In genomic region chr7:130793855-130794618, GRCh38 we compare ENCODE assay signal across 12 cellular contexts.
DNase-seq lines count a peak whose midpoint lies in the region; ATAC-seq, FAIRE-seq and TF ChIP-seq lines count a peak whose summit lies in the region.
"Had no signal": no experiment of that assay in that cellular context is flagged by ENCODE, and none has a peak within 500 bp of the region (broad histone marks: within the 10 kb centered on the region; RNA-seq: fewer than 3 reads in every experiment).

No MANE protein-coding gene starts in this region.

- in situ Hi-C loops in HepG2 (cut with HindIII; ENCODE audit: extremely low pct_ligation_motif_present, low pct_unique_long_range_greater_than_20kb): no loop called here

- CTCF ChIA-PET in HepG2 (lab: Yijun Ruan, JAX; ENCODE audit: low intra/inter-chr PET ratio, low total read pairs): no interaction called here

- H3K9ac ChIP-seq in HepG2 (ENCODE audit: insufficient read depth, low read depth, low read length): no peak overlapping the region
- H3K9ac ChIP-seq: BLaER1 had no signal

- H3K9me3 ChIP-seq in HepG2 (ENCODE audit: low read length) (no peaks in the 10 kb centered on the region), right lobe of liver (no peaks in the 10 kb centered on the region)

- POLR2A ChIA-PET in HepG2 (lab: Yijun Ruan, JAX): no interaction called here

- DNase-seq in HepG2 (ENCODE audit: low spot score) (peak; percentile 18), right lobe of liver (no peak), amniotic stem cell (lab: John Stamatoyannopoulos, UW) (peak; percentile 1), inferior parietal cortex (ENCODE audit: extremely low spot score) (peak; percentile 35), germinal center (ENCODE audit: low spot score) (no peak), frontal cortex (ENCODE audit: low spot score in 2 of 2) (no peak), NCI-H2171 treated with DMSO at 0.1 percent for 48 hours (lab: John Stamatoyannopoulos, UW) (no peak)
- DNase-seq: cerebellar nuclear complex had no signal

- H3K27me3 ChIP-seq in HepG2 (ENCODE audit: control insufficient read depth in 1 of 2, insufficient read depth in 2 of 2, low read length in 2 of 2) (no peaks in the 10 kb centered on the region), right lobe of liver (no peaks in the 10 kb centered on the region)
- H3K27me3 ChIP-seq: BLaER1 had no signal

- H4K20me1 ChIP-seq in HepG2 (ENCODE audit: insufficient read depth, low read length): no peaks in the 10 kb centered on the region
- H4K20me1 ChIP-seq: BLaER1 had no signal

- 2% methylated on average over 9 of the region's 9 CpGs for WGBS in HepG2 (ENCODE audit: low lambda C conversion rate)
- 61% methylated on average over 9 of the region's 9 CpGs for WGBS in right lobe of liver (ENCODE audit: insufficient coverage, low coverage, low lambda C conversion rate, missing lambda C conversion rate)

- no TSS peak for BruUV-seq in HepG2 (replicated peaks; lab: Mats Ljungman, UMichigan)

- peak overlapping the region; percentile 59 for H2AFZ ChIP-seq in HepG2 (ENCODE audit: low read length)

- H3K79me2 ChIP-seq in HepG2 (ENCODE audit: insufficient read depth, low read length): no peaks in the 10 kb centered on the region

- ATAC-seq in HepG2: peak; percentile 98
- no peak for ATAC-seq in right lobe of liver
- ATAC-seq in HG03280 (IDR thresholded peaks at IDR 0.05; ENCODE audit: unreplicated experiment): no peak

- no peak overlapping the region for H3K27ac ChIP-seq in HepG2 (ENCODE audit: extremely low read length, insufficient read depth, low read length)
- no peak overlapping the region for H3K27ac ChIP-seq in right lobe of liver
- H3K27ac ChIP-seq: BLaER1 had no signal

- intact Hi-C loops in HepG2 (cut with micrococcal nuclease; ENCODE audit: unreplicated experiment): no loop called here
- intact Hi-C loops in right lobe of liver (cut with DNase I): no loop called here

- peak; percentile 55 for FAIRE-seq in HepG2 (lab: Jason Lieb, UNC)
- FAIRE-seq in frontal cortex (lab: Jason Lieb, UNC): no peak
- FAIRE-seq: GM19239, HTR-8/SVneo had no signal

- no peak for TF ChIP-seq EP300 in HepG2 (IDR thresholded peaks at IDR 0.05; ENCODE audit: low read depth in 2 of 2, low read length in 2 of 2)
- TF ChIP-seq EP300 in HepG2 (CRISPR knock-in tag; IDR thresholded peaks at IDR 0.05; ENCODE audit: borderline replicate concordance): no peak

- TF ChIP-seq POLR2A in HepG2 (IDR thresholded peaks at IDR 0.05; ENCODE audit: insufficient read depth in 1 of 2, low read depth in 2 of 2, low read length in 2 of 2) (no peak), right lobe of liver (IDR thresholded peaks at IDR 0.05) (no peak)

- H3K4me1 ChIP-seq in HepG2 (ENCODE audit: insufficient read depth, low read length): peaks cover 16% of the 10 kb centered on the region
- no peaks in the 10 kb centered on the region for H3K4me1 ChIP-seq in right lobe of liver

- H3K36me3 ChIP-seq in HepG2 (replicated peaks in 1 of 2; ENCODE audit: control insufficient read depth in 1 of 2, insufficient read depth in 2 of 2, low read length in 2 of 2) (no peaks in the 10 kb centered on the region), right lobe of liver (no peaks in the 10 kb centered on the region)
- H3K36me3 ChIP-seq: BLaER1 had no signal

- H3K4me3 ChIP-seq in HepG2 (replicated peaks in 1 of 3; ENCODE audit: insufficient read depth in 1 of 3, low read depth in 2 of 3, low read length in 3 of 3) (peak overlapping the region; percentile 45 to 53 (median 46); a peak in 5 of 6 replicates), right lobe of liver (no peak overlapping the region)
- H3K4me3 ChIP-seq: BLaER1 had no signal

- TF ChIP-seq RAD21 in HepG2 (CRISPR knock-in tag; IDR thresholded peaks at IDR 0.05): no peak

- H3K4me2 ChIP-seq in HepG2 (ENCODE audit: low read depth, low read length): peak overlapping the region; percentile 56
- H3K4me2 ChIP-seq: BLaER1 had no signal

- TF ChIP-seq CTCF in HepG2 (CRISPR knock-in tag; IDR thresholded peaks at IDR 0.05): peak; percentile 39
- no peak for TF ChIP-seq CTCF in right lobe of liver (IDR thresholded peaks at IDR 0.05)

TF ChIP-seq in HepG2, 621 proteins besides CTCF, POLR2A, EP300 and RAD21:
- no peak for TF ChIP-seq SOX6 (IDR thresholded peaks at IDR 0.05)
- TF ChIP-seq SOX6 (CRISPR knock-in tag; IDR thresholded peaks at IDR 0.05): peak; percentile 33; the same call in 1 of the 2 replicates
- TF ChIP-seq GATAD2A (CRISPR knock-in tag; IDR thresholded peaks at IDR 0.05): peak; percentile 27; the same call in 1 of the 2 replicates
- peak; percentile 70 for TF ChIP-seq CREB1 (IDR thresholded peaks at IDR 0.05)
- no peak for TF ChIP-seq CREB1 (CRISPR knock-in tag; IDR thresholded peaks at IDR 0.05)
- 0 out of 2 replicates have a peak, but pooled peaks have one; percentile 1 for TF ChIP-seq SAP130 (CRISPR knock-in tag; IDR thresholded peaks at IDR 0.05; ENCODE audit: low read depth)
- TF ChIP-seq ZNF337 (CRISPR knock-in tag; IDR thresholded peaks at IDR 0.05; ENCODE audit: borderline replicate concordance, low read depth): no peak
- no peak for TF ChIP-seq SRSF9 (IDR thresholded peaks at IDR 0.05; ENCODE audit: borderline replicate concordance, insufficient read depth, low read depth, low read length, poor library complexity, severe bottlenecking)
- no peak for TF ChIP-seq SOX13 (IDR thresholded peaks at IDR 0.05)
- TF ChIP-seq SOX13 (CRISPR knock-in tag; conservative IDR thresholded peaks at IDR 0.05 in 1 of 2, IDR thresholded peaks at IDR 0.05 in 1 of 2): 0 out of 4 replicates have a peak, but pooled peaks of 1 of the 2 experiments have one; percentile 15
- TF ChIP-seq POLR2AphosphoS5 (IDR thresholded peaks at IDR 0.05; ENCODE audit: low read depth, low read length): no peak
- no peak for TF ChIP-seq ARID2 (CRISPR knock-in tag; IDR thresholded peaks at IDR 0.05; ENCODE audit: borderline replicate concordance)
- no peak for TF ChIP-seq ARID4A (CRISPR knock-in tag; IDR thresholded peaks at IDR 0.05; ENCODE audit: borderline replicate concordance)
TF ChIP-seq in HepG2: peak in this region for 5.

Comparison
In these comparisons a context has a peak if more than half of its experiments do, and no peak if none do; other contexts are left out.
1. DNase-seq: peak in HepG2 (single experiment), amniotic stem cell (single experiment) and inferior parietal cortex (single experiment); none in right lobe of liver (0 of 3), germinal center (single experiment), frontal cortex (0 of 2) and NCI-H2171 treated with DMSO at 0.1 percent for 48 hours (single experiment).
2. H3K4me3 ChIP-seq: peak in HepG2 (3 of 3); none in right lobe of liver (0 of 3).